Comparison of ENCODE assay signal across 1 cellular context in the genomic region with DNA sequence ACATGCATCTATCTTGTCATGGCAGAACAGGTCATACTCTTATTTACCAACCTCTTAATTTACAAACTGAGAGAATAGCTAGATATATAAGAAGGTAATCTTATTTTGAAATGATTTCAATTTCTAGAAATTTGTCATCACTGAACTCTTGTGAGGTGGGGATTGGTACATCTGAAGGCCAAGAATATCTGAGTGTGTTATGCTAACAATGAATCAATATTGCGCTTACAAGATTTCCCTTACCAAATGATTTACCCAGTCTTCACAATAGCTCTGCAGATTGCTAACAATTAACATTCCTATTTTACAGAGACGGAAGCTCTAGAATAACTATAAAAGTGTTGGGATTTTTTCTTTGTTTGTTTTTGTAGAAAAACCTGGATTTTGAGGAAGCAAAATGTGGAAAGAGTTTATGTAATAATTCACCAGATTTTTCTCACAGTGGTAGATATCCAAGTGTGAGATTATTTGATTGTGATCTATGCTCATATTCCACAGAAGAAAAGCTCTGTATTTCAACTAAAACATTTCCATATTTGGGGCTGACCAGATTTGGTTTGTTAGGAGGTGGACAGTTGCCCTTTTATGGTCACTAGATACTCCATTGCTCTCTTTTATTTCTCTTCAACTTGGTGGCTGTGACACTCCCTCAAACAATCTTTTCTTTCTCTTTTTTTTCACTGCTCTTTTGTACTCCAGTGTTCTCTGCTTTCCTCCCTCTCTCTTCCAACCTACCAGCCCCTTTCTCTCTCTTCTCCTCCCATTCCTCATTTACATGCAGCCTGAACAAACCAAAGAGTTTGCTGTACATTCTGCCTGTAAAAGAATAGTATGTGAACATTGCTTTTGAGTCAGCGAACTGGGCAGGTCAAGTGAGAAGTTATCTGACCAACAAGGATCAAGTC.
TF ChIP-seq lines count a peak whose summit lies in the region.

No MANE protein-coding gene starts in this region.

TF ChIP-seq in A549, 52 proteins besides CTCF, POLR2A, EP300 and RAD21 (continued from another document):
- TF ChIP-seq MYC (IDR thresholded peaks at IDR 0.05; ENCODE audit: borderline replicate concordance, low read length) (no peak), NFE2L2 (conservative IDR thresholded peaks at IDR 0.05; ENCODE audit: low read length) (no peak), FOSB (CRISPR knock-in tag; IDR thresholded peaks at IDR 0.05) (no peak), CHD2 (IDR thresholded peaks at IDR 0.05; ENCODE audit: low read length, partially characterized antibody) (no peak)
- TF ChIP-seq, protein P1, sequence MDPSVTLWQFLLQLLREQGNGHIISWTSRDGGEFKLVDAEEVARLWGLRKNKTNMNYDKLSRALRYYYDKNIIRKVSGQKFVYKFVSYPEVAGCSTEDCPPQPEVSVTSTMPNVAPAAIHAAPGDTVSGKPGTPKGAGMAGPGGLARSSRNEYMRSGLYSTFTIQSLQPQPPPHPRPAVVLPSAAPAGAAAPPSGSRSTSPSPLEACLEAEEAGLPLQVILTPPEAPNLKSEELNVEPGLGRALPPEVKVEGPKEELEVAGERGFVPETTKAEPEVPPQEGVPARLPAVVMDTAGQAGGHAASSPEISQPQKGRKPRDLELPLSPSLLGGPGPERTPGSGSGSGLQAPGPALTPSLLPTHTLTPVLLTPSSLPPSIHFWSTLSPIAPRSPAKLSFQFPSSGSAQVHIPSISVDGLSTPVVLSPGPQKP (IDR thresholded peaks at IDR 0.05; ENCODE audit: low read depth, low read length) = no peak
- TF ChIP-seq, protein P2, sequence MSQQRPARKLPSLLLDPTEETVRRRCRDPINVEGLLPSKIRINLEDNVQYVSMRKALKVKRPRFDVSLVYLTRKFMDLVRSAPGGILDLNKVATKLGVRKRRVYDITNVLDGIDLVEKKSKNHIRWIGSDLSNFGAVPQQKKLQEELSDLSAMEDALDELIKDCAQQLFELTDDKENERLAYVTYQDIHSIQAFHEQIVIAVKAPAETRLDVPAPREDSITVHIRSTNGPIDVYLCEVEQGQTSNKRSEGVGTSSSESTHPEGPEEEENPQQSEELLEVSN (IDR thresholded peaks at IDR 0.05; ENCODE audit: borderline replicate concordance, low read depth) = no peak
- TF ChIP-seq, protein P3, sequence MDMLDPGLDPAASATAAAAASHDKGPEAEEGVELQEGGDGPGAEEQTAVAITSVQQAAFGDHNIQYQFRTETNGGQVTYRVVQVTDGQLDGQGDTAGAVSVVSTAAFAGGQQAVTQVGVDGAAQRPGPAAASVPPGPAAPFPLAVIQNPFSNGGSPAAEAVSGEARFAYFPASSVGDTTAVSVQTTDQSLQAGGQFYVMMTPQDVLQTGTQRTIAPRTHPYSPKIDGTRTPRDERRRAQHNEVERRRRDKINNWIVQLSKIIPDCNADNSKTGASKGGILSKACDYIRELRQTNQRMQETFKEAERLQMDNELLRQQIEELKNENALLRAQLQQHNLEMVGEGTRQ (IDR thresholded peaks at IDR 0.05) = no peak
